ENCODE assay signal across 15 cellular contexts in genomic region chr16:11232302-11232851, GRCh38. TPM values are rescaled to one million over a fixed set of nuclear protein-coding genes. Genes with fewer than 3 reads are reported as not detected.
DNase-seq lines count a peak whose midpoint lies in the region; ATAC-seq and TF ChIP-seq lines count a peak whose summit lies in the region.
"Had no signal": no experiment of that assay in that cellular context is flagged by ENCODE, and none has a peak within 500 bp of the region (broad histone marks: within the 10 kb centered on the region; RNA-seq: fewer than 3 reads in every experiment).

No MANE protein-coding gene starts in this region.

- H3K27me3 ChIP-seq in CD8-positive, alpha-beta T cell (ENCODE audit: insufficient read depth, low read length): no peaks in the 10 kb centered on the region
- no peaks in the 10 kb centered on the region for H3K27me3 ChIP-seq in HL-60 (ENCODE audit: insufficient read depth, poor library complexity, severe bottlenecking)

- H3K36me3 Mint-ChIP-seq in CD8-positive, alpha-beta T cell: no peaks in the 10 kb centered on the region
- no peaks in the 10 kb centered on the region for H3K36me3 Mint-ChIP-seq in activated naive CD8-positive, alpha-beta T cell treated with anti-CD3 and anti-CD28 coated beads for 36 hours
- H3K36me3 Mint-ChIP-seq in natural killer cell: no peaks in the 10 kb centered on the region

- CTCF ChIA-PET in CD8-positive, alpha-beta T cell (lab: Charles Lee): interaction anchor here (1.5 kb wide), 1 partner anchor 23 kb away, joined by 4 read pairs; the partner anchor contains the start of gene SOCS1

- H3K27me3 Mint-ChIP-seq in CD8-positive, alpha-beta T cell (ENCODE audit: low read depth): no peaks in the 10 kb centered on the region
- H3K27me3 Mint-ChIP-seq in activated naive CD8-positive, alpha-beta T cell treated with anti-CD3 and anti-CD28 coated beads for 36 hours: no peaks in the 10 kb centered on the region
- H3K27me3 Mint-ChIP-seq in natural killer cell (ENCODE audit: low read depth in 2 of 2): no peaks in the 10 kb centered on the region

- no peaks in the 10 kb centered on the region for H3K9me3 ChIP-seq in CD8-positive, alpha-beta T cell (ENCODE audit: low read length)

- peak overlapping the region; percentile 78 for H3K27ac ChIP-seq in CD8-positive, alpha-beta T cell (ENCODE audit: low read depth, low read length)
- peak overlapping the region; percentile 68 for H3K27ac ChIP-seq in HL-60 (replicated peaks)
- no peak overlapping the region for H3K27ac ChIP-seq in caudate nucleus (ENCODE audit: low read depth, low read length)

- intact Hi-C loops in CD8-positive, alpha-beta T cell (cut with DNase I, micrococcal nuclease): no loop called here
- intact Hi-C loops in natural killer cell (cut with micrococcal nuclease): loop anchor here (10.0 kb wide), 1 partner anchor 358 kb away; the partner anchor contains the start of gene CIITA

- TF ChIP-seq CTCF in CD8-positive, alpha-beta T cell (IDR thresholded peaks at IDR 0.05): no peak
- TF ChIP-seq CTCF in HL-60 (IDR thresholded peaks at IDR 0.05; ENCODE audit: insufficient read depth, low read length): no peak
- no peak for TF ChIP-seq CTCF in natural killer cell (IDR thresholded peaks at IDR 0.05)

- H3K36me3 ChIP-seq in CD8-positive, alpha-beta T cell (ENCODE audit: insufficient read depth, low read length): no peaks in the 10 kb centered on the region

- H3K9me3 Mint-ChIP-seq in CD8-positive, alpha-beta T cell: no peaks in the 10 kb centered on the region
- H3K9me3 Mint-ChIP-seq in activated naive CD8-positive, alpha-beta T cell treated with anti-CD3 and anti-CD28 coated beads for 36 hours: no peaks in the 10 kb centered on the region
- no peaks in the 10 kb centered on the region for H3K9me3 Mint-ChIP-seq in natural killer cell

- POLR2A ChIA-PET in CD8-positive, alpha-beta T cell (lab: Charles Lee): interaction anchor here (1.5 to 1.9 kb wide), 2 partner anchors 7 to 23 kb away, joined by 7 to 36 read pairs; partner anchors contain the start of gene SOCS1

- H3K4me3 ChIP-seq in CD8-positive, alpha-beta T cell (ENCODE audit: low read depth, low read length): peak overlapping the region; percentile 45
- H3K4me3 ChIP-seq in HL-60 (replicated peaks; ENCODE audit: insufficient read depth, low read length): no peak overlapping the region

- peak overlapping the region; percentile 63 for H3K4me3 Mint-ChIP-seq in CD8-positive, alpha-beta T cell
- peak overlapping the region; percentile 62 for H3K4me3 Mint-ChIP-seq in activated naive CD8-positive, alpha-beta T cell treated with anti-CD3 and anti-CD28 coated beads for 36 hours
- peak overlapping the region; percentile 74 for H3K4me3 Mint-ChIP-seq in natural killer cell

- H3K4me1 ChIP-seq in CD8-positive, alpha-beta T cell (ENCODE audit: insufficient read depth, low read length): peaks cover 44% of the 10 kb centered on the region

- H3K4me1 Mint-ChIP-seq in CD8-positive, alpha-beta T cell (ENCODE audit: low read depth): peaks cover 54% of the 10 kb centered on the region
- H3K4me1 Mint-ChIP-seq in activated naive CD8-positive, alpha-beta T cell treated with anti-CD3 and anti-CD28 coated beads for 36 hours: peaks cover 64% of the 10 kb centered on the region
- peaks cover 50 to 54% of the 10 kb centered on the region in 2 donors for H3K4me1 Mint-ChIP-seq in natural killer cell

- DNase-seq in CD8-positive, alpha-beta T cell: no peak
- DNase-seq in HL-60 (ENCODE audit: low read depth in 1 of 2, low spot score in 1 of 2) (no peak), natural killer cell (no peak), caudate nucleus (lab: John Stamatoyannopoulos, UW) (no peak), inferior parietal cortex (ENCODE audit: extremely low spot score) (no peak), AG08395 (ENCODE audit: low spot score) (no peak)
- DNase-seq in activated naive CD8-positive, alpha-beta T cell treated with anti-CD3 and anti-CD28 coated beads for 36 hours: no peak
- DNase-seq: NCI-H1930, NCI-H69 had no signal

- no peak for ATAC-seq in CD8-positive, alpha-beta T cell
- no peak for ATAC-seq in natural killer cell
- no peak for ATAC-seq in HG03469 (IDR thresholded peaks at IDR 0.05; ENCODE audit: unreplicated experiment)

- H3K27ac Mint-ChIP-seq in CD8-positive, alpha-beta T cell: peak overlapping the region; percentile 94
- peak overlapping the region; percentile 97 for H3K27ac Mint-ChIP-seq in activated naive CD8-positive, alpha-beta T cell treated with anti-CD3 and anti-CD28 coated beads for 36 hours
- H3K27ac Mint-ChIP-seq in natural killer cell: peak overlapping the region; percentile 84 to 92

RNA-seq across cellular contexts. Expression of gene SOCS1, which starts 23.6 kb away (rescaled TPM):
- 10 to 100 TPM; 74.5 to 75.6 TPM for total RNA-seq in CD8-positive, alpha-beta T cell
- total RNA-seq in activated naive CD8-positive, alpha-beta T cell treated with anti-CD3 and anti-CD28 coated beads for 36 hours: 10 to 100 TPM; 30.8 to 32.9 TPM
- total RNA-seq in natural killer cell: 10 to 100 TPM; 21.7 to 74.7 (median 27.2) TPM

RNA-seq across cellular contexts. Expression of gene TNP2, which starts 36.7 kb away (rescaled TPM):
- total RNA-seq in CD8-positive, alpha-beta T cell: not detected
- total RNA-seq in activated naive CD8-positive, alpha-beta T cell treated with anti-CD3 and anti-CD28 coated beads for 36 hours: not detected
- total RNA-seq in natural killer cell: not detected
- total RNA-seq: endothelial cell of umbilical vein, M059J, mucosa of gallbladder, posterior vena cava, ureter had no signal

RNA-seq across cellular contexts. Expression of gene PRM3, which starts 41.1 kb away (rescaled TPM):
- not detected for total RNA-seq in CD8-positive, alpha-beta T cell
- not detected for total RNA-seq in activated naive CD8-positive, alpha-beta T cell treated with anti-CD3 and anti-CD28 coated beads for 36 hours
- total RNA-seq in natural killer cell: not detected
- total RNA-seq: endothelial cell of umbilical vein, M059J, mucosa of gallbladder, posterior vena cava, ureter had no signal

RNA-seq across cellular contexts. Expression of gene PRM2, which starts 43.9 kb away (rescaled TPM):
- total RNA-seq in CD8-positive, alpha-beta T cell: not detected
- total RNA-seq in activated naive CD8-positive, alpha-beta T cell treated with anti-CD3 and anti-CD28 coated beads for 36 hours: not detected
- not detected for total RNA-seq in natural killer cell
- total RNA-seq: endothelial cell of umbilical vein, M059J, mucosa of gallbladder, posterior vena cava, ureter had no signal

RNA-seq across cellular contexts. Expression of gene PRM1, which starts 48.8 kb away (rescaled TPM):
- not detected for total RNA-seq in CD8-positive, alpha-beta T cell
- total RNA-seq in activated naive CD8-positive, alpha-beta T cell treated with anti-CD3 and anti-CD28 coated beads for 36 hours: not detected
- total RNA-seq in natural killer cell: not detected
- total RNA-seq: endothelial cell of umbilical vein, M059J, mucosa of gallbladder, posterior vena cava, ureter had no signal
